In the genomic region with DNA sequence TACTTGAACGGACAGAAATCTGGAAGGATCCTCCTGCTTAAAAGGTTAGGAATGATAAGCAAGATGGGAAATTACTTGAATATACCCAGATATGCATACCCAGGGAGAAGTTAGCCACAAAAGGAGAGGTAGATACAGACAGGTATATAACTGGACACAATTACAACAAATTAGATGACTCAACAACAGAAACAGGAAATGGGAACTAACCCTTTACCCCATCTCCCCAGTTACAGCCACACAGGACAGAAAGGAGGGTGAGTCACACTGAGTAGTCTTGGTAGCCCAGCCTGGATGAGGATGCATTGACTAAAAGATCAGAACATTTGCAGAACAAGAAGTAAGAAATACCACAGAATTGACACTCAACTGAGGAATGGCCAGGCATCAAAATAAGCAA, we compare ENCODE assay signal across 1 cellular context.
TF ChIP-seq lines count a peak whose summit lies in the region.

No MANE protein-coding gene starts in this region.

TF ChIP-seq in K562, 482 proteins besides CTCF, POLR2A, EP300 and RAD21 (continued from another document and continues in another):
- no peak for TF ChIP-seq SMAD1 (IDR thresholded peaks at IDR 0.05; ENCODE audit: low read depth, low read length, partially characterized antibody)
- TF ChIP-seq L3MBTL2 (IDR thresholded peaks at IDR 0.05) = no peak
- TF ChIP-seq, protein P1, sequence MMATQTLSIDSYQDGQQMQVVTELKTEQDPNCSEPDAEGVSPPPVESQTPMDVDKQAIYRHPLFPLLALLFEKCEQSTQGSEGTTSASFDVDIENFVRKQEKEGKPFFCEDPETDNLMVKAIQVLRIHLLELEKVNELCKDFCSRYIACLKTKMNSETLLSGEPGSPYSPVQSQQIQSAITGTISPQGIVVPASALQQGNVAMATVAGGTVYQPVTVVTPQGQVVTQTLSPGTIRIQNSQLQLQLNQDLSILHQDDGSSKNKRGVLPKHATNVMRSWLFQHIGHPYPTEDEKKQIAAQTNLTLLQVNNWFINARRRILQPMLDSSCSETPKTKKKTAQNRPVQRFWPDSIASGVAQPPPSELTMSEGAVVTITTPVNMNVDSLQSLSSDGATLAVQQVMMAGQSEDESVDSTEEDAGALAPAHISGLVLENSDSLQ (IDR thresholded peaks at IDR 0.05) = no peak
- TF ChIP-seq PCBP2 (IDR thresholded peaks at IDR 0.05; ENCODE audit: low read depth, low read length, poor library complexity, severe bottlenecking) = no peak
- TF ChIP-seq BACH1 (tag; IDR thresholded peaks at IDR 0.05) = no peak
- TF ChIP-seq ZNF696 (CRISPR knock-in tag; conservative IDR thresholded peaks at IDR 0.05) = no peak
- TF ChIP-seq TSC22D4 (tag; IDR thresholded peaks at IDR 0.05) = no peak
- no peak for TF ChIP-seq PML (IDR thresholded peaks at IDR 0.05; ENCODE audit: low read length)
- TF ChIP-seq ZNF445 (CRISPR knock-in tag; IDR thresholded peaks at IDR 0.05; ENCODE audit: low read depth) = no peak
- TF ChIP-seq, protein P2, sequence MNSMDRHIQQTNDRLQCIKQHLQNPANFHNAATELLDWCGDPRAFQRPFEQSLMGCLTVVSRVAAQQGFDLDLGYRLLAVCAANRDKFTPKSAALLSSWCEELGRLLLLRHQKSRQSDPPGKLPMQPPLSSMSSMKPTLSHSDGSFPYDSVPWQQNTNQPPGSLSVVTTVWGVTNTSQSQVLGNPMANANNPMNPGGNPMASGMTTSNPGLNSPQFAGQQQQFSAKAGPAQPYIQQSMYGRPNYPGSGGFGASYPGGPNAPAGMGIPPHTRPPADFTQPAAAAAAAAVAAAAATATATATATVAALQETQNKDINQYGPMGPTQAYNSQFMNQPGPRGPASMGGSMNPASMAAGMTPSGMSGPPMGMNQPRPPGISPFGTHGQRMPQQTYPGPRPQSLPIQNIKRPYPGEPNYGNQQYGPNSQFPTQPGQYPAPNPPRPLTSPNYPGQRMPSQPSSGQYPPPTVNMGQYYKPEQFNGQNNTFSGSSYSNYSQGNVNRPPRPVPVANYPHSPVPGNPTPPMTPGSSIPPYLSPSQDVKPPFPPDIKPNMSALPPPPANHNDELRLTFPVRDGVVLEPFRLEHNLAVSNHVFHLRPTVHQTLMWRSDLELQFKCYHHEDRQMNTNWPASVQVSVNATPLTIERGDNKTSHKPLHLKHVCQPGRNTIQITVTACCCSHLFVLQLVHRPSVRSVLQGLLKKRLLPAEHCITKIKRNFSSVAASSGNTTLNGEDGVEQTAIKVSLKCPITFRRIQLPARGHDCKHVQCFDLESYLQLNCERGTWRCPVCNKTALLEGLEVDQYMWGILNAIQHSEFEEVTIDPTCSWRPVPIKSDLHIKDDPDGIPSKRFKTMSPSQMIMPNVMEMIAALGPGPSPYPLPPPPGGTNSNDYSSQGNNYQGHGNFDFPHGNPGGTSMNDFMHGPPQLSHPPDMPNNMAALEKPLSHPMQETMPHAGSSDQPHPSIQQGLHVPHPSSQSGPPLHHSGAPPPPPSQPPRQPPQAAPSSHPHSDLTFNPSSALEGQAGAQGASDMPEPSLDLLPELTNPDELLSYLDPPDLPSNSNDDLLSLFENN (IDR thresholded peaks at IDR 0.05; ENCODE audit: low read depth in 2 of 2, low read length in 2 of 2) = no peak
- TF ChIP-seq, protein P3, sequence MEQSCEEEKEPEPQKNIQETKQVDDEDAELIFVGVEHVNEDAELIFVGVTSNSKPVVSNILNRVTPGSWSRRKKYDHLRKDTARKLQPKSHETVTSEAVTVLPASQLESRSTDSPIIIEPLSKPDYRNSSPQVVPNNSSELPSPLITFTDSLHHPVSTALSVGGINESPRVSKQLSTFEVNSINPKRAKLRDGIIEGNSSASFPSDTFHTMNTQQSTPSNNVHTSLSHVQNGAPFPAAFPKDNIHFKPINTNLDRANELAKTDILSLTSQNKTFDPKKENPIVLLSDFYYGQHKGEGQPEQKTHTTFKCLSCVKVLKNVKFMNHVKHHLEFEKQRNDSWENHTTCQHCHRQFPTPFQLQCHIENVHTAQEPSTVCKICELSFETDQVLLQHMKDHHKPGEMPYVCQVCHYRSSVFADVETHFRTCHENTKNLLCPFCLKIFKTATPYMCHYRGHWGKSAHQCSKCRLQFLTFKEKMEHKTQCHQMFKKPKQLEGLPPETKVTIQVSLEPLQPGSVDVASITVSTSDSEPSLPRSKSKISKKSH (CRISPR knock-in tag; IDR thresholded peaks at IDR 0.05) = no peak
- TF ChIP-seq, protein P4, sequence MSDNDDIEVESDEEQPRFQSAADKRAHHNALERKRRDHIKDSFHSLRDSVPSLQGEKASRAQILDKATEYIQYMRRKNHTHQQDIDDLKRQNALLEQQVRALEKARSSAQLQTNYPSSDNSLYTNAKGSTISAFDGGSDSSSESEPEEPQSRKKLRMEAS (CRISPR knock-in tag; IDR thresholded peaks at IDR 0.05) = no peak
- TF ChIP-seq, protein P5, sequence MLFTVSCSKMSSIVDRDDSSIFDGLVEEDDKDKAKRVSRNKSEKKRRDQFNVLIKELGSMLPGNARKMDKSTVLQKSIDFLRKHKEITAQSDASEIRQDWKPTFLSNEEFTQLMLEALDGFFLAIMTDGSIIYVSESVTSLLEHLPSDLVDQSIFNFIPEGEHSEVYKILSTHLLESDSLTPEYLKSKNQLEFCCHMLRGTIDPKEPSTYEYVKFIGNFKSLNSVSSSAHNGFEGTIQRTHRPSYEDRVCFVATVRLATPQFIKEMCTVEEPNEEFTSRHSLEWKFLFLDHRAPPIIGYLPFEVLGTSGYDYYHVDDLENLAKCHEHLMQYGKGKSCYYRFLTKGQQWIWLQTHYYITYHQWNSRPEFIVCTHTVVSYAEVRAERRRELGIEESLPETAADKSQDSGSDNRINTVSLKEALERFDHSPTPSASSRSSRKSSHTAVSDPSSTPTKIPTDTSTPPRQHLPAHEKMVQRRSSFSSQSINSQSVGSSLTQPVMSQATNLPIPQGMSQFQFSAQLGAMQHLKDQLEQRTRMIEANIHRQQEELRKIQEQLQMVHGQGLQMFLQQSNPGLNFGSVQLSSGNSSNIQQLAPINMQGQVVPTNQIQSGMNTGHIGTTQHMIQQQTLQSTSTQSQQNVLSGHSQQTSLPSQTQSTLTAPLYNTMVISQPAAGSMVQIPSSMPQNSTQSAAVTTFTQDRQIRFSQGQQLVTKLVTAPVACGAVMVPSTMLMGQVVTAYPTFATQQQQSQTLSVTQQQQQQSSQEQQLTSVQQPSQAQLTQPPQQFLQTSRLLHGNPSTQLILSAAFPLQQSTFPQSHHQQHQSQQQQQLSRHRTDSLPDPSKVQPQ (CRISPR knock-in tag; IDR thresholded peaks at IDR 0.05; ENCODE audit: borderline replicate concordance) = no peak
- TF ChIP-seq, protein P6, sequence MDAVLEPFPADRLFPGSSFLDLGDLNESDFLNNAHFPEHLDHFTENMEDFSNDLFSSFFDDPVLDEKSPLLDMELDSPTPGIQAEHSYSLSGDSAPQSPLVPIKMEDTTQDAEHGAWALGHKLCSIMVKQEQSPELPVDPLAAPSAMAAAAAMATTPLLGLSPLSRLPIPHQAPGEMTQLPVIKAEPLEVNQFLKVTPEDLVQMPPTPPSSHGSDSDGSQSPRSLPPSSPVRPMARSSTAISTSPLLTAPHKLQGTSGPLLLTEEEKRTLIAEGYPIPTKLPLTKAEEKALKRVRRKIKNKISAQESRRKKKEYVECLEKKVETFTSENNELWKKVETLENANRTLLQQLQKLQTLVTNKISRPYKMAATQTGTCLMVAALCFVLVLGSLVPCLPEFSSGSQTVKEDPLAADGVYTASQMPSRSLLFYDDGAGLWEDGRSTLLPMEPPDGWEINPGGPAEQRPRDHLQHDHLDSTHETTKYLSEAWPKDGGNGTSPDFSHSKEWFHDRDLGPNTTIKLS (IDR thresholded peaks at IDR 0.05; ENCODE audit: borderline replicate concordance, low read depth) = no peak
- TF ChIP-seq ZKSCAN8 (CRISPR knock-in tag; IDR thresholded peaks at IDR 0.05) = no peak
- TF ChIP-seq ARNT (IDR thresholded peaks at IDR 0.05) = no peak
- TF ChIP-seq FOXM1 (IDR thresholded peaks at IDR 0.05; ENCODE audit: low read depth) = no peak
- TF ChIP-seq FOXM1 (CRISPR knock-in tag; IDR thresholded peaks at IDR 0.05; ENCODE audit: low read depth) = no peak
- TF ChIP-seq ZNF644 (tag; IDR thresholded peaks at IDR 0.05; ENCODE audit: low read depth) = no peak
- TF ChIP-seq, protein P7, sequence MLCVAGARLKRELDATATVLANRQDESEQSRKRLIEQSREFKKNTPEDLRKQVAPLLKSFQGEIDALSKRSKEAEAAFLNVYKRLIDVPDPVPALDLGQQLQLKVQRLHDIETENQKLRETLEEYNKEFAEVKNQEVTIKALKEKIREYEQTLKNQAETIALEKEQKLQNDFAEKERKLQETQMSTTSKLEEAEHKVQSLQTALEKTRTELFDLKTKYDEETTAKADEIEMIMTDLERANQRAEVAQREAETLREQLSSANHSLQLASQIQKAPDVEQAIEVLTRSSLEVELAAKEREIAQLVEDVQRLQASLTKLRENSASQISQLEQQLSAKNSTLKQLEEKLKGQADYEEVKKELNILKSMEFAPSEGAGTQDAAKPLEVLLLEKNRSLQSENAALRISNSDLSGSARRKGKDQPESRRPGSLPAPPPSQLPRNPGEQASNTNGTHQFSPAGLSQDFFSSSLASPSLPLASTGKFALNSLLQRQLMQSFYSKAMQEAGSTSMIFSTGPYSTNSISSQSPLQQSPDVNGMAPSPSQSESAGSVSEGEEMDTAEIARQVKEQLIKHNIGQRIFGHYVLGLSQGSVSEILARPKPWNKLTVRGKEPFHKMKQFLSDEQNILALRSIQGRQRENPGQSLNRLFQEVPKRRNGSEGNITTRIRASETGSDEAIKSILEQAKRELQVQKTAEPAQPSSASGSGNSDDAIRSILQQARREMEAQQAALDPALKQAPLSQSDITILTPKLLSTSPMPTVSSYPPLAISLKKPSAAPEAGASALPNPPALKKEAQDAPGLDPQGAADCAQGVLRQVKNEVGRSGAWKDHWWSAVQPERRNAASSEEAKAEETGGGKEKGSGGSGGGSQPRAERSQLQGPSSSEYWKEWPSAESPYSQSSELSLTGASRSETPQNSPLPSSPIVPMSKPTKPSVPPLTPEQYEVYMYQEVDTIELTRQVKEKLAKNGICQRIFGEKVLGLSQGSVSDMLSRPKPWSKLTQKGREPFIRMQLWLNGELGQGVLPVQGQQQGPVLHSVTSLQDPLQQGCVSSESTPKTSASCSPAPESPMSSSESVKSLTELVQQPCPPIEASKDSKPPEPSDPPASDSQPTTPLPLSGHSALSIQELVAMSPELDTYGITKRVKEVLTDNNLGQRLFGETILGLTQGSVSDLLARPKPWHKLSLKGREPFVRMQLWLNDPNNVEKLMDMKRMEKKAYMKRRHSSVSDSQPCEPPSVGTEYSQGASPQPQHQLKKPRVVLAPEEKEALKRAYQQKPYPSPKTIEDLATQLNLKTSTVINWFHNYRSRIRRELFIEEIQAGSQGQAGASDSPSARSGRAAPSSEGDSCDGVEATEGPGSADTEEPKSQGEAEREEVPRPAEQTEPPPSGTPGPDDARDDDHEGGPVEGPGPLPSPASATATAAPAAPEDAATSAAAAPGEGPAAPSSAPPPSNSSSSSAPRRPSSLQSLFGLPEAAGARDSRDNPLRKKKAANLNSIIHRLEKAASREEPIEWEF (CRISPR knock-in tag; IDR thresholded peaks at IDR 0.05) = no peak
- no peak for TF ChIP-seq ZFP1 (CRISPR knock-in tag; IDR thresholded peaks at IDR 0.05)
- TF ChIP-seq, protein P8, sequence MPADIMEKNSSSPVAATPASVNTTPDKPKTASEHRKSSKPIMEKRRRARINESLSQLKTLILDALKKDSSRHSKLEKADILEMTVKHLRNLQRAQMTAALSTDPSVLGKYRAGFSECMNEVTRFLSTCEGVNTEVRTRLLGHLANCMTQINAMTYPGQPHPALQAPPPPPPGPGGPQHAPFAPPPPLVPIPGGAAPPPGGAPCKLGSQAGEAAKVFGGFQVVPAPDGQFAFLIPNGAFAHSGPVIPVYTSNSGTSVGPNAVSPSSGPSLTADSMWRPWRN (IDR thresholded peaks at IDR 0.05; ENCODE audit: low read depth) = no peak
- TF ChIP-seq NEUROD1 (IDR thresholded peaks at IDR 0.05; ENCODE audit: borderline replicate concordance, low read depth, low read length, partially characterized antibody) = no peak
- TF ChIP-seq SREBF2 (CRISPR knock-in tag; IDR thresholded peaks at IDR 0.05) = no peak
- TF ChIP-seq ZNF695 (CRISPR knock-in tag; IDR thresholded peaks at IDR 0.05) = no peak
- TF ChIP-seq, protein P9, sequence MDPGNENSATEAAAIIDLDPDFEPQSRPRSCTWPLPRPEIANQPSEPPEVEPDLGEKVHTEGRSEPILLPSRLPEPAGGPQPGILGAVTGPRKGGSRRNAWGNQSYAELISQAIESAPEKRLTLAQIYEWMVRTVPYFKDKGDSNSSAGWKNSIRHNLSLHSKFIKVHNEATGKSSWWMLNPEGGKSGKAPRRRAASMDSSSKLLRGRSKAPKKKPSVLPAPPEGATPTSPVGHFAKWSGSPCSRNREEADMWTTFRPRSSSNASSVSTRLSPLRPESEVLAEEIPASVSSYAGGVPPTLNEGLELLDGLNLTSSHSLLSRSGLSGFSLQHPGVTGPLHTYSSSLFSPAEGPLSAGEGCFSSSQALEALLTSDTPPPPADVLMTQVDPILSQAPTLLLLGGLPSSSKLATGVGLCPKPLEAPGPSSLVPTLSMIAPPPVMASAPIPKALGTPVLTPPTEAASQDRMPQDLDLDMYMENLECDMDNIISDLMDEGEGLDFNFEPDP (CRISPR knock-in tag; IDR thresholded peaks at IDR 0.05) = no peak
- TF ChIP-seq BDP1 (IDR thresholded peaks at IDR 0.05; ENCODE audit: insufficient read depth, insufficient read length) = no peak
- TF ChIP-seq DIDO1 (tag; IDR thresholded peaks at IDR 0.05; ENCODE audit: low read depth) = no peak
- TF ChIP-seq, protein P10, sequence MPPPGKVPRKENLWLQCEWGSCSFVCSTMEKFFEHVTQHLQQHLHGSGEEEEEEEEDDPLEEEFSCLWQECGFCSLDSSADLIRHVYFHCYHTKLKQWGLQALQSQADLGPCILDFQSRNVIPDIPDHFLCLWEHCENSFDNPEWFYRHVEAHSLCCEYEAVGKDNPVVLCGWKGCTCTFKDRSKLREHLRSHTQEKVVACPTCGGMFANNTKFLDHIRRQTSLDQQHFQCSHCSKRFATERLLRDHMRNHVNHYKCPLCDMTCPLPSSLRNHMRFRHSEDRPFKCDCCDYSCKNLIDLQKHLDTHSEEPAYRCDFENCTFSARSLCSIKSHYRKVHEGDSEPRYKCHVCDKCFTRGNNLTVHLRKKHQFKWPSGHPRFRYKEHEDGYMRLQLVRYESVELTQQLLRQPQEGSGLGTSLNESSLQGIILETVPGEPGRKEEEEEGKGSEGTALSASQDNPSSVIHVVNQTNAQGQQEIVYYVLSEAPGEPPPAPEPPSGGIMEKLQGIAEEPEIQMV (tag; conservative IDR thresholded peaks at IDR 0.05; ENCODE audit: low read depth) = no peak
- no peak for TF ChIP-seq ZNF175 (CRISPR knock-in tag; IDR thresholded peaks at IDR 0.05; ENCODE audit: low read depth)
- no peak for TF ChIP-seq ZZZ3 (IDR thresholded peaks at IDR 0.05)
- TF ChIP-seq, protein P11, sequence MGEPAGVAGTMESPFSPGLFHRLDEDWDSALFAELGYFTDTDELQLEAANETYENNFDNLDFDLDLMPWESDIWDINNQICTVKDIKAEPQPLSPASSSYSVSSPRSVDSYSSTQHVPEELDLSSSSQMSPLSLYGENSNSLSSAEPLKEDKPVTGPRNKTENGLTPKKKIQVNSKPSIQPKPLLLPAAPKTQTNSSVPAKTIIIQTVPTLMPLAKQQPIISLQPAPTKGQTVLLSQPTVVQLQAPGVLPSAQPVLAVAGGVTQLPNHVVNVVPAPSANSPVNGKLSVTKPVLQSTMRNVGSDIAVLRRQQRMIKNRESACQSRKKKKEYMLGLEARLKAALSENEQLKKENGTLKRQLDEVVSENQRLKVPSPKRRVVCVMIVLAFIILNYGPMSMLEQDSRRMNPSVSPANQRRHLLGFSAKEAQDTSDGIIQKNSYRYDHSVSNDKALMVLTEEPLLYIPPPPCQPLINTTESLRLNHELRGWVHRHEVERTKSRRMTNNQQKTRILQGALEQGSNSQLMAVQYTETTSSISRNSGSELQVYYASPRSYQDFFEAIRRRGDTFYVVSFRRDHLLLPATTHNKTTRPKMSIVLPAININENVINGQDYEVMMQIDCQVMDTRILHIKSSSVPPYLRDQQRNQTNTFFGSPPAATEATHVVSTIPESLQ (CRISPR knock-in tag; IDR thresholded peaks at IDR 0.05) = no peak
